Comparison of ENCODE assay signal across 24 cellular contexts in the genomic region with DNA sequence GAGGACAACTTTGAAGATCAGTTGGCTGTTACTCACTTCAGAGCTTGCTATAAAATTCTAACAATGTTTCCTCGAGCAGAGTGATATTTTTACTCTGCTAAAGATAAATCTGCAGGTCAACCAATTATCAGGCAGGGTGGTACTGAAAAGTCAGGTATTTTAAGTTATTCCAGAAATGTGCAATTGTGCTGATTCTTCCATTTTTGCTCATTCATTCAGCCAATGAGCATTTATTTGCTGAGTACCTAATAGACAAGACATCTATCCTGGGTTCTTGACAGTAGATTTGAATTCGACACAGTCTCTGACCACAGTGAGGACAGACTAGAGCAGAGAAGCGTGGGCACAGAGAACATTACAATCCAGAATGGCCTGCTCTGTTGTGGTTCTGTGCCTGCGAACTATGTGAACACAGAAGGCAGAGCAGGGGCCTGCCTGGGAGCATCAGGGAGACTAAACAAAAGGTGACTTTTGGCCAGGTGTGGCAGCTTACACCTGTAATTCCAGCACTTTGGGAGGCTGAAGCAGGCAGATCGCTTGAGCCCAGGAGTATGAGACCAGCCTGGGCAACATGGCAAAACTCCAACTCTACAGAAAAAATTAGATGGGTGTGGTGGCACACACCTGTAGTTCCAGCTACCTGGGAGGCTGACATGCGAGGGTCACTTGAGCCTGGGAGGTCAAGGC.
"Had no signal": no experiment of that assay in that cellular context is flagged by ENCODE, and none has a peak within 500 bp of the region (broad histone marks: within the 10 kb centered on the region; RNA-seq: fewer than 3 reads in every experiment).

No MANE protein-coding gene starts in this region.

- H3K4me3 ChIP-seq: coronary artery, lung, neural progenitor cell, prostate gland, right atrium auricular region, skin epidermis, suprapubic skin, upper lobe of left lung had no signal

- H3K4me2 ChIP-seq: neural progenitor cell had no signal

- DNase-seq: dermis blood vessel endothelial cell; hypothalamus; immature natural killer cell; islet precursor cell; kidney glomerular epithelial cell; naive thymus-derived CD4-positive, alpha-beta T cell; stimulated activated CD4-positive, alpha-beta T cell treated with anti-CD3 and anti-CD28 coated beads, Interleukin-15, amount 100 ng/mL, for 24 hours; stimulated activated CD4-positive, alpha-beta T cell treated with anti-CD3 and anti-CD28 coated beads, Interleukin-2, amount 100 ng/mL, for 48 hours; stimulated activated naive CD4-positive, alpha-beta T cell; stimulated activated naive CD8-positive, alpha-beta T cell treated with anti-CD3 and anti-CD28 coated beads, Interleukin-15, amount 100 ng/mL, for 72 hours; upper lobe of left lung had no signal

- H3K9ac ChIP-seq: neural progenitor cell had no signal

- H3K4me3 Mint-ChIP-seq: central memory CD8-positive, alpha-beta T cell; immature natural killer cell; memory B cell; naive thymus-derived CD4-positive, alpha-beta T cell; nephron; neural progenitor cell; stimulated activated naive CD8-positive, alpha-beta T cell treated with anti-CD3 and anti-CD28 coated beads, Interleukin-15, amount 100 ng/mL, for 72 hours had no signal

- H2AFZ ChIP-seq: neural progenitor cell had no signal

- H3K4me1 ChIP-seq: prostate gland, right atrium auricular region, suprapubic skin, upper lobe of left lung had no signal

- FAIRE-seq: frontal cortex, urothelium cell line had no signal

- H3K9me3 Mint-ChIP-seq: central memory CD8-positive, alpha-beta T cell; immature natural killer cell; memory B cell; naive thymus-derived CD4-positive, alpha-beta T cell; nephron; neural progenitor cell; stimulated activated naive CD8-positive, alpha-beta T cell treated with anti-CD3 and anti-CD28 coated beads, Interleukin-15, amount 100 ng/mL, for 72 hours had no signal

- H3K27ac ChIP-seq: coronary artery, neural progenitor cell, prostate gland, right atrium auricular region, skin epidermis, suprapubic skin, upper lobe of left lung had no signal

- H3K36me3 ChIP-seq: neural progenitor cell, prostate gland had no signal

- H3K27ac Mint-ChIP-seq: immature natural killer cell, memory B cell, nephron, neural progenitor cell had no signal

- H3K4me1 Mint-ChIP-seq: immature natural killer cell; stimulated activated naive CD8-positive, alpha-beta T cell treated with anti-CD3 and anti-CD28 coated beads, Interleukin-15, amount 100 ng/mL, for 72 hours had no signal

- H3K9me3 ChIP-seq: prostate gland, right atrium auricular region, suprapubic skin, upper lobe of left lung had no signal

- H3K27me3 ChIP-seq: neural progenitor cell, right atrium auricular region, suprapubic skin, upper lobe of left lung had no signal

- ATAC-seq: left lobe of liver; naive thymus-derived CD4-positive, alpha-beta T cell; stimulated activated naive CD8-positive, alpha-beta T cell treated with anti-CD3 and anti-CD28 coated beads, Interleukin-15, amount 100 ng/mL, for 72 hours had no signal
